In genomic region chr7:31633894-31634494, GRCh38 we compare ENCODE assay signal across 9 cellular contexts. TPM values are rescaled to one million over a fixed set of nuclear protein-coding genes. Genes with fewer than 3 reads are reported as not detected.
A peak's percentile ranks its signal among the peaks of the same experiment; 100 is the strongest.
DNase-seq lines count a peak whose midpoint lies in the region; ATAC-seq and TF ChIP-seq lines count a peak whose summit lies in the region.
"Had no signal": no experiment of that assay in that cellular context is flagged by ENCODE, and none has a peak within 500 bp of the region (broad histone marks: within the 10 kb centered on the region; RNA-seq: fewer than 3 reads in every experiment).

No MANE protein-coding gene starts in this region.

- H3K27ac ChIP-seq in HEK293 (ENCODE audit: extremely low read depth, low read depth, low read length) (no peak overlapping the region), mammary epithelial cell (ENCODE audit: insufficient read depth, low read depth, low read length) (no peak overlapping the region)

- no peak overlapping the region for H3K4me3 Mint-ChIP-seq in naive thymus-derived CD8-positive, alpha-beta T cell
- H3K4me3 Mint-ChIP-seq: dendritic cell treated with granulocyte-macrophage colony-stimulating factor and Interleukin-4, amounts not matched to agents 40 ng/mL and 50 ng/mL, for 4 days had no signal

- no peaks in the 10 kb centered on the region for H3K36me3 Mint-ChIP-seq in naive thymus-derived CD8-positive, alpha-beta T cell

- no peak overlapping the region for H3K4me2 ChIP-seq in mammary epithelial cell (ENCODE audit: insufficient read depth, low read depth, low read length)

- TF ChIP-seq CTCF in HEK293 (tag by site-specific recombination; IDR thresholded peaks at IDR 0.05): no peak
- peak; percentile 59 to 72 for TF ChIP-seq CTCF in mammary epithelial cell (conservative IDR thresholded peaks at IDR 0.05 in 1 of 2, IDR thresholded peaks at IDR 0.05 in 1 of 2; ENCODE audit: extremely low read depth in 1 of 2, insufficient read depth in 1 of 2, low read depth in 1 of 2, low read length in 2 of 2)

- peaks cover 0 to 4% (median 0%) of the 10 kb centered on the region in 5 donors for H3K27me3 Mint-ChIP-seq in naive thymus-derived CD8-positive, alpha-beta T cell

- H3K4me1 Mint-ChIP-seq in naive thymus-derived CD8-positive, alpha-beta T cell: no peaks in the 10 kb centered on the region

- no peak overlapping the region for H2AFZ ChIP-seq in mammary epithelial cell (ENCODE audit: low read depth, low read length)

- no peaks in the 10 kb centered on the region for H4K20me1 ChIP-seq in mammary epithelial cell (ENCODE audit: insufficient read depth, low read length)

- 44% methylated on average over 2 of the region's 2 CpGs for WGBS in mammary epithelial cell (ENCODE audit: low coverage, missing lambda C conversion rate)

- POLR2A ChIA-PET in HEK293 (lab: Yijun Ruan, JAX): no interaction called here
- POLR2A ChIA-PET in naive thymus-derived CD8-positive, alpha-beta T cell (lab: Charles Lee): no interaction called here

- no peak overlapping the region for H3K4me3 ChIP-seq in HEK293 (ENCODE audit: low read depth, low read length)
- no peak overlapping the region for H3K4me3 ChIP-seq in mammary epithelial cell (replicated peaks in 1 of 3; ENCODE audit: insufficient read depth in 1 of 3, low read depth in 2 of 3, low read length in 3 of 3)

- peaks cover 0 to 6% (median 0%) of the 10 kb centered on the region in 9 donors for H3K9me3 Mint-ChIP-seq in naive thymus-derived CD8-positive, alpha-beta T cell
- H3K9me3 Mint-ChIP-seq: dendritic cell treated with granulocyte-macrophage colony-stimulating factor and Interleukin-4, amounts not matched to agents 40 ng/mL and 50 ng/mL, for 4 days had no signal

- H3K4me1 ChIP-seq in HEK293 (ENCODE audit: control insufficient read depth, insufficient read depth, low read length) (no peaks in the 10 kb centered on the region), mammary epithelial cell (ENCODE audit: insufficient read depth, low read length) (no peaks in the 10 kb centered on the region)

- dilution Hi-C loops in mammary epithelial cell (cut with HindIII; ENCODE audit: low sequenced_read_pairs): no loop called here

- DNase-seq in AG20443 (ENCODE audit: low spot score) (peak; percentile 67), NCI-H524 (lab: John Stamatoyannopoulos, UW) (peak; percentile 8 to 68), mammary epithelial cell (peak; percentile 48), kidney glomerular epithelial cell (lab: John Stamatoyannopoulos, UW) (peak; percentile 79), ureter (ENCODE audit: low spot score) (peak; percentile 57)
- DNase-seq in activated effector memory CD4-positive, alpha-beta T cell treated with Interleukin-2 at 50 U/mL for 16 hours: no peak
- DNase-seq in naive thymus-derived CD8-positive, alpha-beta T cell: no peak

- no peaks in the 10 kb centered on the region for H3K79me2 ChIP-seq in mammary epithelial cell (ENCODE audit: insufficient read depth, low read length)

- H3K27me3 ChIP-seq in mammary epithelial cell (ENCODE audit: insufficient read depth, low read length): no peaks in the 10 kb centered on the region

- no peaks in the 10 kb centered on the region for H3K36me3 ChIP-seq in HEK293 (ENCODE audit: control insufficient read depth in 2 of 2, insufficient read depth in 1 of 2, low read length in 2 of 2)
- H3K36me3 ChIP-seq in mammary epithelial cell (ENCODE audit: insufficient read depth, low read length): no peaks in the 10 kb centered on the region

- BruUV-seq in mammary epithelial cell (replicated peaks; lab: Mats Ljungman, UMichigan): no TSS peak

- in situ Hi-C loops in mammary epithelial cell (cut with MboI; ENCODE audit: low sequenced_read_pairs in 2 of 2): loop anchor here (5.0 to 25.0 kb wide), 5 partner anchors 192 to 499 kb away; no protein-coding TSS in a partner anchor

- no peaks in the 10 kb centered on the region for H3K9me3 ChIP-seq in HEK293 (ENCODE audit: control insufficient read depth, insufficient read depth, low read depth, low read length)
- no peaks in the 10 kb centered on the region for H3K9me3 ChIP-seq in mammary epithelial cell (replicated peaks; ENCODE audit: insufficient read depth, low read length)

- CTCF ChIA-PET in HEK293 (lab: Yijun Ruan, JAX): interaction anchor here (0.6 to 5.8 kb wide), 21 partner anchors 15 to 650 kb away, joined by 3 to 61 read pairs (median 4); no protein-coding TSS in a partner anchor
- CTCF ChIA-PET in mammary epithelial cell (lab: Charles Lee; ENCODE audit: low non-redundant PET): interaction anchor here (1.4 kb wide), 1 partner anchor 191 kb away, joined by 10 read pairs; no protein-coding TSS in a partner anchor

- ATAC-seq in naive thymus-derived CD8-positive, alpha-beta T cell: no peak

- intact Hi-C loops in mammary epithelial cell (cut with micrococcal nuclease): loop anchor here (1.0 to 10.0 kb wide), 9 partner anchors 102 to 829 kb away; no protein-coding TSS in a partner anchor

- no peak overlapping the region for H3K27ac Mint-ChIP-seq in naive thymus-derived CD8-positive, alpha-beta T cell
- H3K27ac Mint-ChIP-seq: dendritic cell treated with granulocyte-macrophage colony-stimulating factor and Interleukin-4, amounts not matched to agents 40 ng/mL and 50 ng/mL, for 4 days had no signal

- no peak overlapping the region for H3K9ac ChIP-seq in mammary epithelial cell (ENCODE audit: insufficient read depth, low read length)

TF ChIP-seq in HEK293, 187 proteins besides CTCF, POLR2A, EP300 and RAD21:
- TF ChIP-seq RBAK (tag by site-specific recombination; IDR thresholded peaks at IDR 0.05) (no peak), ZFP37 (tag by site-specific recombination; IDR thresholded peaks at IDR 0.05) (no peak), GLI2 (tag by site-specific recombination; IDR thresholded peaks at IDR 0.05; ENCODE audit: borderline replicate concordance, low read depth) (no peak), BCL11A (tag by site-specific recombination; IDR thresholded peaks at IDR 0.05; ENCODE audit: low read depth) (no peak), TCF7L2 (IDR thresholded peaks at IDR 0.05; ENCODE audit: borderline replicate concordance, low read depth, low read length) (no peak), ZNF248 (tag by site-specific recombination; IDR thresholded peaks at IDR 0.05) (no peak), OSR2 (tag by site-specific recombination; IDR thresholded peaks at IDR 0.05) (no peak), ZNF654 (tag by site-specific recombination; IDR thresholded peaks at IDR 0.05; ENCODE audit: low read depth) (peak; percentile 45), ZBTB49 (tag by site-specific recombination; IDR thresholded peaks at IDR 0.05; ENCODE audit: low read depth) (no peak)
TF ChIP-seq in HEK293: peak in this region for 1.

RNA-seq across cellular contexts. Expression of gene PPP1R17, which starts 53.0 kb away (rescaled TPM):
- total RNA-seq in mammary epithelial cell: not detected
- polyA plus RNA-seq in mammary epithelial cell: not detected
- polyA minus RNA-seq in mammary epithelial cell: not detected
- total RNA-seq in ureter: not detected
- not detected for total RNA-seq in naive thymus-derived CD8-positive, alpha-beta T cell
- polyA plus RNA-seq in naive thymus-derived CD8-positive, alpha-beta T cell: not detected

Comparison
In these comparisons a context has a peak if more than half of its experiments do, and no peak if none do; other contexts are left out.
1. DNase-seq: peak in AG20443 (single experiment), NCI-H524 (2 of 2), mammary epithelial cell (single experiment), kidney glomerular epithelial cell (single experiment) and ureter (single experiment); none in activated effector memory CD4-positive, alpha-beta T cell treated with Interleukin-2 at 50 U/mL for 16 hours (single experiment) and naive thymus-derived CD8-positive, alpha-beta T cell (0 of 10).